8 cellular contexts compared by ENCODE assay signal in the genomic region with DNA sequence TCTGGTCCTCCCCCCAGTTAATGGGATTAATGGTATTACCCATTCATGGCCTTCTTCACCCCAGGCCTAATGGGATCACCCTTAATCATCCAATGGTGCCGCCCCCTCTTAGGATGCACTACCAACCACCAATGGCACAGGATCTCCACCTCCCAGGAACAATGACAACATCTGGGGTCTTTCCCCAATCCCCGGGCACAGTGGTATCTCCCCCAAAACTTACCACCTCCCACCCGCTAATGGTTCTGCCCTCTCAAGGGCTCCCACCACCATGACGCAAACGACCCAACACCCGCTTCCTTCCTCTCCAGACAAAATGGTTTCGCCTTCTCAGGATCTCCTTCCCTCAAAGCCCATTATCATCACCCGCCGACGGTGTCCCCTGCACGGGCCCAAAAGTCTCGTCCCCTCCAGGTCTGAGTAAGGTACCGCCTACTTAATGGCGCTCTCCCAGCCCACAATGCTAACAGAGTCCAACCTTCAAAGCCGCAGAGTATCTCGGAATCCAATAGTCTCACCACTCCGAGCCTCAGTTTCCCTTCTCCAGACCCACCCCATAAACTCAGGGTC. TPM values are rescaled to one million over a fixed set of nuclear protein-coding genes. Genes with fewer than 3 reads are reported as not detected.
DNase-seq lines count a peak whose midpoint lies in the region; ATAC-seq, FAIRE-seq and TF ChIP-seq lines count a peak whose summit lies in the region.

No MANE protein-coding gene starts in this region.

- peaks cover 8% of the 10 kb centered on the region; the same call in 1 of the 2 replicates for H4K20me1 ChIP-seq in OCI-LY3 (ENCODE audit: insufficient read depth, low read length)

- H4K91ac ChIP-seq in neuronal stem cell (ENCODE audit: low read depth, low read length, poor library complexity): no peak overlapping the region

- H2BK15ac ChIP-seq in neuronal stem cell (ENCODE audit: low read length): no peak overlapping the region

- H3K4me1 Mint-ChIP-seq in activated T-helper 2 cell treated with anti-CD3 and anti-CD28 coated beads, Interferon-gamma antibody, Interleukin-2, Interleukin-4, amounts not matched to agents 10 μg/mL and 5 μg/mL and 100 μg/mL, durations not matched to agents 14 hours and 24 hours and 36 hours (ENCODE audit: low read depth): peaks cover 33% of the 10 kb centered on the region

- peak overlapping the region; percentile 96 for H3K4me3 Mint-ChIP-seq in activated T-helper 2 cell treated with anti-CD3 and anti-CD28 coated beads, Interferon-gamma antibody, Interleukin-2, Interleukin-4, amounts not matched to agents 10 μg/mL and 5 μg/mL and 100 μg/mL, durations not matched to agents 14 hours and 24 hours and 36 hours (ENCODE audit: low read depth)

- H3K79me1 ChIP-seq in neuronal stem cell (ENCODE audit: low read depth, low read length): peaks cover 4% of the 10 kb centered on the region

- H4K8ac ChIP-seq in neuronal stem cell (ENCODE audit: low read depth, low read length): no peak overlapping the region

- H3K4ac ChIP-seq in neuronal stem cell (ENCODE audit: low read length): no peak overlapping the region

- no peak overlapping the region for H3K14ac ChIP-seq in neuronal stem cell (ENCODE audit: low read length)

- H3K9ac ChIP-seq in OCI-LY3 (ENCODE audit: low read length) (peak overlapping the region; percentile 100), neuronal stem cell (ENCODE audit: low read depth, low read length, poor library complexity) (peak overlapping the region; percentile 84)

- TF ChIP-seq RAD21 in A549 (conservative IDR thresholded peaks at IDR 0.05 in 1 of 2, IDR thresholded peaks at IDR 0.05 in 1 of 2): no peak

- ATAC-seq in A549 (peak; percentile 36 to 60; a peak in 3 of 6 replicates), GM18511 (IDR thresholded peaks at IDR 0.05; ENCODE audit: unreplicated experiment) (peak; percentile 46), HG03135 (IDR thresholded peaks at IDR 0.05; ENCODE audit: unreplicated experiment) (peak; percentile 28)

- DNase-seq in A549 (ENCODE audit: low read depth in 1 of 2, low spot score in 1 of 2): peak; percentile 50 to 54
- DNase-seq in activated T-helper 2 cell treated with anti-CD3 and anti-CD28 coated beads, Interferon-gamma antibody, Interleukin-2, Interleukin-4, amounts not matched to agents 10 μg/mL and 5 μg/mL and 100 μg/mL, durations not matched to agents 14 hours and 24 hours and 36 hours (ENCODE audit: low spot score): no peak
- DNase-seq in foreskin fibroblast: peak; percentile 26 to 58
- peak; percentile 18 for DNase-seq in neuronal stem cell (ENCODE audit: low spot score)

- H3K4me2 ChIP-seq in A549: peak overlapping the region; percentile 74
- H3K4me2 ChIP-seq in OCI-LY3 (ENCODE audit: low read length): peak overlapping the region; percentile 56
- H3K4me2 ChIP-seq in neuronal stem cell (ENCODE audit: insufficient read depth, low read length, poor library complexity, severe bottlenecking): peak overlapping the region; percentile 45

- 5% methylated on average over 14 of the region's 17 CpGs for WGBS in A549 (ENCODE audit: missing lambda C conversion rate)
- no CpG with 5 or more reads among the region's 17 CpGs for WGBS in neuronal stem cell (ENCODE audit: extremely low coverage in 2 of 2, insufficient read length in 2 of 2, insufficient replicate concordance in 1 of 2), 2 donors
- WGBS in thymus: 2% methylated on average over 17 of the region's 17 CpGs

- peaks cover 27% of the 10 kb centered on the region for H3K79me2 ChIP-seq in OCI-LY3 (ENCODE audit: low read length)

- H3K18ac ChIP-seq in neuronal stem cell (ENCODE audit: low read length): peak overlapping the region; percentile 93

- intact Hi-C loops in activated T-helper 2 cell treated with anti-CD3 and anti-CD28 coated beads, Interferon-gamma antibody, Interleukin-2, Interleukin-4, amounts not matched to agents 10 μg/mL and 5 μg/mL and 100 μg/mL, durations not matched to agents 14 hours and 24 hours and 36 hours (cut with micrococcal nuclease): loop anchor here (1.0 to 2.0 kb wide), 2 partner anchors 42 to 73 kb away; a partner anchor contains a TSS

- no peak overlapping the region for H2BK120ac ChIP-seq in neuronal stem cell (ENCODE audit: low read depth, low read length)

- H2BK12ac ChIP-seq in neuronal stem cell (ENCODE audit: low read length): no peak overlapping the region

- H3K9me3 ChIP-seq in A549 (no peaks in the 10 kb centered on the region), OCI-LY3 (ENCODE audit: insufficient read depth, low read length) (no peaks in the 10 kb centered on the region), neuronal stem cell (replicated peaks in 1 of 2; ENCODE audit: control insufficient read depth in 2 of 2, insufficient read depth in 1 of 2, low read depth in 1 of 2, low read length in 2 of 2) (no peaks in the 10 kb centered on the region), thymus (ENCODE audit: control insufficient read depth) (no peaks in the 10 kb centered on the region)

- H2BK5ac ChIP-seq in neuronal stem cell (ENCODE audit: low read length): no peak overlapping the region

- FAIRE-seq in A549 (lab: Jason Lieb, UNC): no peak

- CTCF ChIA-PET in A549 (lab: Yijun Ruan, JAX): interaction anchor here (0.7 to 1.0 kb wide), 3 partner anchors 30 to 43 kb away, joined by 3 to 5 read pairs (median 3); a partner anchor contains a TSS

- H3K27me3 ChIP-seq in OCI-LY3 (ENCODE audit: low read depth, low read length) (no peaks in the 10 kb centered on the region), neuronal stem cell (ENCODE audit: control insufficient read depth in 3 of 3, insufficient read depth in 3 of 3, low read depth in 1 of 3, low read length in 3 of 3) (no peaks in the 10 kb centered on the region), thymus (ENCODE audit: control insufficient read depth, insufficient read depth) (no peaks in the 10 kb centered on the region)

- POLR2A ChIA-PET in A549 (lab: Yijun Ruan, JAX): interaction anchor here (1.0 to 2.1 kb wide), 4 partner anchors 38 to 183 kb away, joined by 3 to 15 read pairs (median 8); a partner anchor contains a TSS

- no peak for TF ChIP-seq EP300 in A549 (IDR thresholded peaks at IDR 0.05)

- peaks cover 5% of the 10 kb centered on the region; the same call in 1 of the 3 replicates for H3K4me1 ChIP-seq in A549
- H3K4me1 ChIP-seq in OCI-LY3 (ENCODE audit: low read length): peaks cover 13% of the 10 kb centered on the region
- no peaks in the 10 kb centered on the region for H3K4me1 ChIP-seq in neuronal stem cell (ENCODE audit: control insufficient read depth in 2 of 2, insufficient read depth in 1 of 2, low read depth in 1 of 2, low read length in 2 of 2)
- peaks cover 3% of the 10 kb centered on the region for H3K4me1 ChIP-seq in thymus (ENCODE audit: control insufficient read depth, insufficient read depth, low read length)

- H3K27ac ChIP-seq in A549: peak overlapping the region; percentile 94 to 98
- peak overlapping the region; percentile 79 for H3K27ac ChIP-seq in OCI-LY3 (ENCODE audit: low read length)
- peak overlapping the region; percentile 10 for H3K27ac ChIP-seq in neuronal stem cell (replicated peaks; ENCODE audit: low read length)
- peak overlapping the region; percentile 92 for H3K27ac ChIP-seq in thymus (ENCODE audit: low read depth)

- H3K4me3 ChIP-seq in A549: peak overlapping the region; percentile 75
- peak overlapping the region; percentile 100 for H3K4me3 ChIP-seq in OCI-LY3 (ENCODE audit: low read length)
- H3K4me3 ChIP-seq in foreskin fibroblast (ENCODE audit: low read depth in 1 of 2, low read length in 2 of 2): peak overlapping the region; percentile 61 to 90
- peak overlapping the region; percentile 68 to 97 for H3K4me3 ChIP-seq in neuronal stem cell (ENCODE audit: low read length in 2 of 2)
- H3K4me3 ChIP-seq in thymus (ENCODE audit: low read length): peak overlapping the region; percentile 62

- H2AFZ ChIP-seq in OCI-LY3 (ENCODE audit: low read depth, low read length) (peak overlapping the region; percentile 56; the same call in 1 of the 2 replicates), neuronal stem cell (ENCODE audit: low read length) (peak overlapping the region; percentile 80)

- no peaks in the 10 kb centered on the region for H3K27me3 Mint-ChIP-seq in activated T-helper 2 cell treated with anti-CD3 and anti-CD28 coated beads, Interferon-gamma antibody, Interleukin-2, Interleukin-4, amounts not matched to agents 10 μg/mL and 5 μg/mL and 100 μg/mL, durations not matched to agents 14 hours and 24 hours and 36 hours (ENCODE audit: low read depth)

- H2AK5ac ChIP-seq in neuronal stem cell (ENCODE audit: low read depth, low read length): no peak overlapping the region

- H3K27ac Mint-ChIP-seq in activated T-helper 2 cell treated with anti-CD3 and anti-CD28 coated beads, Interferon-gamma antibody, Interleukin-2, Interleukin-4, amounts not matched to agents 10 μg/mL and 5 μg/mL and 100 μg/mL, durations not matched to agents 14 hours and 24 hours and 36 hours: peak overlapping the region; percentile 96

- H3K36me3 ChIP-seq in OCI-LY3 (replicated peaks; ENCODE audit: low read depth, low read length) (peaks cover 20% of the 10 kb centered on the region), neuronal stem cell (replicated peaks in 1 of 2; ENCODE audit: control insufficient read depth in 2 of 2, insufficient read depth in 2 of 2, low read length in 2 of 2) (peaks cover 15 to 32% of the 10 kb centered on the region in 2 donors), thymus (ENCODE audit: control insufficient read depth, insufficient read depth) (peaks cover 15% of the 10 kb centered on the region)

- peaks cover 41% of the 10 kb centered on the region for H3K36me3 Mint-ChIP-seq in activated T-helper 2 cell treated with anti-CD3 and anti-CD28 coated beads, Interferon-gamma antibody, Interleukin-2, Interleukin-4, amounts not matched to agents 10 μg/mL and 5 μg/mL and 100 μg/mL, durations not matched to agents 14 hours and 24 hours and 36 hours (ENCODE audit: low read depth)

- no peak for TF ChIP-seq POLR2A in A549 (IDR thresholded peaks at IDR 0.05; ENCODE audit: low read length)

- no peak for TF ChIP-seq CTCF in A549 (IDR thresholded peaks at IDR 0.05)
- no peak for TF ChIP-seq CTCF in OCI-LY3 (IDR thresholded peaks at IDR 0.05; ENCODE audit: low read depth, low read length)
- TF ChIP-seq CTCF in foreskin fibroblast (IDR thresholded peaks at IDR 0.05; ENCODE audit: low read depth, low read length): no peak

- no peak overlapping the region for H3K23ac ChIP-seq in neuronal stem cell (ENCODE audit: low read depth, low read length, poor library complexity)

- H3K9me3 Mint-ChIP-seq in activated T-helper 2 cell treated with anti-CD3 and anti-CD28 coated beads, Interferon-gamma antibody, Interleukin-2, Interleukin-4, amounts not matched to agents 10 μg/mL and 5 μg/mL and 100 μg/mL, durations not matched to agents 14 hours and 24 hours and 36 hours: no peaks in the 10 kb centered on the region

RNA-seq across cellular contexts. Expression of a gene that starts 0.5 kb away (rescaled TPM):
- polyA plus RNA-seq in A549 (2011; rRNA removed) (33.7 and 35.1 TPM in 2 replicates), A549 (2017; fragmentation: RNase III; extraction: RNeasy Plus Mini Kit Qiagen cat#74134 plus additional on column Dnase treatment) (27.7 to 36.2 TPM (median 34.3 TPM) in 3 replicates), thymus (37.0 TPM)
- polyA plus RNA-seq in A549 (2012; cell fraction: cytosol; rRNA removed): 25.6 and 29.1 TPM in 2 replicates
- 66.7 and 82.8 TPM in 2 replicates for polyA plus RNA-seq in A549 (2012; cell fraction: nucleus; rRNA removed)
- polyA minus RNA-seq in A549 (2011; rRNA and poly(A)+ RNA removed): 21.4 and 21.9 TPM in 2 replicates
- total RNA-seq in activated T-helper 2 cell treated with anti-CD3 and anti-CD28 coated beads, Interferon-gamma antibody, Interleukin-2, Interleukin-4, amounts not matched to agents 10 μg/mL and 5 μg/mL and 100 μg/mL, durations not matched to agents 14 hours and 24 hours and 36 hours: 86.5 and 93.1 TPM in 2 replicates
- polyA plus RNA-seq in neuronal stem cell (2013, experiment 1 of 2): 22.5 TPM
- 21.8 TPM for polyA plus RNA-seq in neuronal stem cell (2013, experiment 2 of 2)

RNA-seq across cellular contexts. Expression of a gene that starts 30.0 kb away (rescaled TPM):
- polyA plus RNA-seq in A549 (2011; rRNA removed) (0.59 and 1.1 TPM in 2 replicates), A549 (2017; fragmentation: RNase III; extraction: RNeasy Plus Mini Kit Qiagen cat#74134 plus additional on column Dnase treatment) (0.69 to 0.79 TPM (median 0.77 TPM) in 3 replicates), thymus (3.1 TPM)
- polyA plus RNA-seq in A549 (2012; cell fraction: cytosol; rRNA removed): 0.65 and 1.1 TPM in 2 replicates
- 8.6 and 9.5 TPM in 2 replicates for polyA plus RNA-seq in A549 (2012; cell fraction: nucleus; rRNA removed)
- 0.29 and 0.50 TPM in 2 replicates for polyA minus RNA-seq in A549 (2011; rRNA and poly(A)+ RNA removed)
- 2.9 and 3.3 TPM in 2 replicates for total RNA-seq in activated T-helper 2 cell treated with anti-CD3 and anti-CD28 coated beads, Interferon-gamma antibody, Interleukin-2, Interleukin-4, amounts not matched to agents 10 μg/mL and 5 μg/mL and 100 μg/mL, durations not matched to agents 14 hours and 24 hours and 36 hours
- 2.0 TPM for polyA plus RNA-seq in neuronal stem cell (2013, experiment 1 of 2)
- polyA plus RNA-seq in neuronal stem cell (2013, experiment 2 of 2): 1.9 TPM

RNA-seq across cellular contexts. Expression of a gene that starts 41.6 kb away (rescaled TPM):
- 16.1 and 27.3 TPM in 2 replicates for polyA plus RNA-seq in A549 (2011; rRNA removed)
- 21.6 and 29.3 TPM in 2 replicates for polyA plus RNA-seq in A549 (2012; cell fraction: cytosol; rRNA removed)
- polyA plus RNA-seq in A549 (2012; cell fraction: nucleus; rRNA removed): 36.4 and 39.4 TPM in 2 replicates
- 53.8 to 57.3 TPM (median 56.3 TPM) in 3 replicates for polyA plus RNA-seq in A549 (2017; fragmentation: RNase III; extraction: RNeasy Plus Mini Kit Qiagen cat#74134 plus additional on column Dnase treatment)
- 34.5 and 50.4 TPM in 2 replicates for polyA minus RNA-seq in A549 (2011; rRNA and poly(A)+ RNA removed)
- 28.4 and 28.5 TPM in 2 replicates for total RNA-seq in activated T-helper 2 cell treated with anti-CD3 and anti-CD28 coated beads, Interferon-gamma antibody, Interleukin-2, Interleukin-4, amounts not matched to agents 10 μg/mL and 5 μg/mL and 100 μg/mL, durations not matched to agents 14 hours and 24 hours and 36 hours
- polyA plus RNA-seq in neuronal stem cell (2013, experiment 1 of 2): 25.5 TPM
- 25.7 TPM for polyA plus RNA-seq in neuronal stem cell (2013, experiment 2 of 2)
- polyA plus RNA-seq in thymus: 27.1 TPM

RNA-seq across cellular contexts. Expression of a gene that starts 44.2 kb away (rescaled TPM):
- polyA plus RNA-seq in A549 (2011; rRNA removed): 57.7 and 65.6 TPM in 2 replicates
- polyA plus RNA-seq in A549 (2012; cell fraction: cytosol; rRNA removed): 49.8 and 52.3 TPM in 2 replicates
- polyA plus RNA-seq in A549 (2012; cell fraction: nucleus; rRNA removed): 94.0 and 113 TPM in 2 replicates
- polyA plus RNA-seq in A549 (2017; fragmentation: RNase III; extraction: RNeasy Plus Mini Kit Qiagen cat#74134 plus additional on column Dnase treatment): 42.5 to 48.2 TPM (median 45.9 TPM) in 3 replicates
- polyA minus RNA-seq in A549 (2011; rRNA and poly(A)+ RNA removed): 53.4 and 57.2 TPM in 2 replicates
- 73.9 and 77.9 TPM in 2 replicates for total RNA-seq in activated T-helper 2 cell treated with anti-CD3 and anti-CD28 coated beads, Interferon-gamma antibody, Interleukin-2, Interleukin-4, amounts not matched to agents 10 μg/mL and 5 μg/mL and 100 μg/mL, durations not matched to agents 14 hours and 24 hours and 36 hours
- polyA plus RNA-seq in neuronal stem cell (2013, experiment 1 of 2): 40.8 TPM
- polyA plus RNA-seq in neuronal stem cell (2013, experiment 2 of 2): 40.9 TPM
- 62.4 TPM for polyA plus RNA-seq in thymus

RNA-seq across cellular contexts. Expression of a gene that starts 57.2 kb away (rescaled TPM):
- polyA plus RNA-seq in A549 (2011; rRNA removed) (1.6 and 2.0 TPM in 2 replicates), A549 (2017; fragmentation: RNase III; extraction: RNeasy Plus Mini Kit Qiagen cat#74134 plus additional on column Dnase treatment) (3.2 to 4.1 TPM (median 4.0 TPM) in 3 replicates), thymus (4.4 TPM)
- 2.9 and 4.3 TPM in 2 replicates for polyA plus RNA-seq in A549 (2012; cell fraction: cytosol; rRNA removed)
- polyA plus RNA-seq in A549 (2012; cell fraction: nucleus; rRNA removed): 10.3 and 11.0 TPM in 2 replicates
- polyA minus RNA-seq in A549 (2011; rRNA and poly(A)+ RNA removed): 1.9 and 3.0 TPM in 2 replicates
- 4.6 and 6.6 TPM in 2 replicates for total RNA-seq in activated T-helper 2 cell treated with anti-CD3 and anti-CD28 coated beads, Interferon-gamma antibody, Interleukin-2, Interleukin-4, amounts not matched to agents 10 μg/mL and 5 μg/mL and 100 μg/mL, durations not matched to agents 14 hours and 24 hours and 36 hours
- 5.3 TPM for polyA plus RNA-seq in neuronal stem cell (2013, experiment 1 of 2)
- 5.6 TPM for polyA plus RNA-seq in neuronal stem cell (2013, experiment 2 of 2)

Comparison
In these comparisons a context has a peak if more than half of its experiments do, and no peak if none do; other contexts are left out.
1. H3K27ac ChIP-seq: peak in every context shown above with its lines; median percentile 96 in A549; 92 in thymus; 79 in OCI-LY3; 10 in neuronal stem cell.